17 cellular contexts compared by ENCODE assay signal in genomic region chr17:1196946-1197345, GRCh38. TPM values are rescaled to one million over a fixed set of nuclear protein-coding genes. Genes with fewer than 3 reads are reported as not detected.
DNase-seq lines count a peak whose midpoint lies in the region; ATAC-seq and TF ChIP-seq lines count a peak whose summit lies in the region.
"Had no signal": no experiment of that assay in that cellular context is flagged by ENCODE, and none has a peak within 500 bp of the region (broad histone marks: within the 10 kb centered on the region; RNA-seq: fewer than 3 reads in every experiment).

No MANE protein-coding gene starts in this region.

- no peaks in the 10 kb centered on the region for H3K36me3 Mint-ChIP-seq in activated CD4-positive, alpha-beta T cell treated with anti-CD3 and anti-CD28 coated beads, Interleukin-2, amount 10 ng/mL, durations not matched to agents 24 days and 14 days (ENCODE audit: low read depth)
- H3K36me3 Mint-ChIP-seq in stimulated activated memory B cell treated with anti-CD40 and anti-IgM and Interleukin-4, amounts not matched to agents 10 μg/mL and 1 μg/mL and 100 μg/mL, for 72 hours, result no peaks in the 10 kb centered on the region

- H2AFZ ChIP-seq in OCI-LY7 (ENCODE audit: low read length), result no peak overlapping the region
- no peak overlapping the region for H2AFZ ChIP-seq in hepatocyte

- CTCF ChIA-PET in OCI-LY7 (lab: Charles Lee; ENCODE audit: unreplicated experiment), result interaction anchor here (1.0 to 1.7 kb wide), 2 partner anchors 9 to 74 kb away, joined by 3 to 5 read pairs; no protein-coding TSS in a partner anchor

- BruUV-seq in OCI-LY7 (replicated peaks; lab: Mats Ljungman, UMichigan), result no TSS peak

- H3K4me3 ChIP-seq in OCI-LY7 (ENCODE audit: low read depth, low read length, poor library complexity, severe bottlenecking) (peak overlapping the region; percentile 51), hepatocyte (no peak overlapping the region)
- H3K4me3 ChIP-seq: MG63, thoracic aorta had no signal

- H3K4me1 ChIP-seq in OCI-LY7 (ENCODE audit: insufficient read depth, low read length, poor library complexity, severe bottlenecking) (peaks cover 75% of the 10 kb centered on the region), hepatocyte (ENCODE audit: insufficient read depth) (peaks cover 11% of the 10 kb centered on the region)

- H3K4me3 Mint-ChIP-seq in activated CD4-positive, alpha-beta T cell treated with anti-CD3 and anti-CD28 coated beads, Interleukin-2, amount 10 ng/mL, durations not matched to agents 24 days and 14 days, result peak overlapping the region; percentile 19
- no peak overlapping the region for H3K4me3 Mint-ChIP-seq in stimulated activated memory B cell treated with anti-CD40 and anti-IgM and Interleukin-4, amounts not matched to agents 10 μg/mL and 1 μg/mL and 100 μg/mL, for 72 hours

- H3K36me3 ChIP-seq in OCI-LY7 (ENCODE audit: insufficient read depth, low read length) (peaks cover 10% of the 10 kb centered on the region; the same call in 1 of the 2 replicates), hepatocyte (replicated peaks; ENCODE audit: insufficient read depth, low read depth) (no peaks in the 10 kb centered on the region)
- H3K36me3 ChIP-seq: heart right ventricle, MG63, thoracic aorta had no signal

- H4K20me1 ChIP-seq in OCI-LY7 (ENCODE audit: insufficient read depth, low read length) (no peaks in the 10 kb centered on the region), hepatocyte (ENCODE audit: insufficient read depth, poor library complexity, severe bottlenecking) (no peaks in the 10 kb centered on the region)

- H3K9me3 Mint-ChIP-seq in activated CD4-positive, alpha-beta T cell treated with anti-CD3 and anti-CD28 coated beads, Interleukin-2, amount 10 ng/mL, durations not matched to agents 24 days and 14 days, result no peaks in the 10 kb centered on the region
- no peaks in the 10 kb centered on the region for H3K9me3 Mint-ChIP-seq in stimulated activated memory B cell treated with anti-CD40 and anti-IgM and Interleukin-4, amounts not matched to agents 10 μg/mL and 1 μg/mL and 100 μg/mL, for 72 hours

- TF ChIP-seq CTCF in OCI-LY7 (conservative IDR thresholded peaks at IDR 0.05; ENCODE audit: low read length), result no peak
- no peak for TF ChIP-seq CTCF in hepatocyte (IDR thresholded peaks at IDR 0.05; ENCODE audit: poor library complexity)

- no peak for ATAC-seq in stimulated activated memory B cell treated with anti-CD40 and anti-IgM and Interleukin-4, amounts not matched to agents 10 μg/mL and 1 μg/mL and 100 μg/mL, for 72 hours
- ATAC-seq: PC-3 had no signal

- H3K9me3 ChIP-seq in OCI-LY7 (ENCODE audit: low read length) (no peaks in the 10 kb centered on the region), hepatocyte (ENCODE audit: low read depth) (no peaks in the 10 kb centered on the region)
- H3K9me3 ChIP-seq: heart right ventricle, MG63, thoracic aorta had no signal

- peaks cover 36% of the 10 kb centered on the region for H3K4me1 Mint-ChIP-seq in activated CD4-positive, alpha-beta T cell treated with anti-CD3 and anti-CD28 coated beads, Interleukin-2, amount 10 ng/mL, durations not matched to agents 24 days and 14 days
- peaks cover 50% of the 10 kb centered on the region for H3K4me1 Mint-ChIP-seq in stimulated activated memory B cell treated with anti-CD40 and anti-IgM and Interleukin-4, amounts not matched to agents 10 μg/mL and 1 μg/mL and 100 μg/mL, for 72 hours

- H3K27me3 ChIP-seq in hepatocyte, result no peaks in the 10 kb centered on the region
- H3K27me3 ChIP-seq: heart right ventricle, MG63 had no signal

- H3K9me2 ChIP-seq in OCI-LY7 (ENCODE audit: insufficient read depth, low read length), result no peaks in the 10 kb centered on the region
- no peaks in the 10 kb centered on the region for H3K9me2 ChIP-seq in hepatocyte (replicated peaks; ENCODE audit: insufficient read depth)

- H3K27ac Mint-ChIP-seq in activated CD4-positive, alpha-beta T cell treated with anti-CD3 and anti-CD28 coated beads, Interleukin-2, amount 10 ng/mL, durations not matched to agents 24 days and 14 days, result no peak overlapping the region
- peak overlapping the region; percentile 88 for H3K27ac Mint-ChIP-seq in stimulated activated memory B cell treated with anti-CD40 and anti-IgM and Interleukin-4, amounts not matched to agents 10 μg/mL and 1 μg/mL and 100 μg/mL, for 72 hours

- POLR2A ChIA-PET in OCI-LY7 (lab: Charles Lee), result interaction anchor here (0.7 to 6.3 kb wide), 9 partner anchors 9 to 56 kb away, joined by 3 to 57 read pairs (median 13); no protein-coding TSS in a partner anchor

- intact Hi-C loops in activated CD4-positive, alpha-beta T cell treated with anti-CD3 and anti-CD28 coated beads, Interleukin-2, amount 10 ng/mL, durations not matched to agents 24 days and 14 days (cut with micrococcal nuclease), result no loop called here
- intact Hi-C loops in OCI-LY7 (cut with micrococcal nuclease; ENCODE audit: unreplicated experiment), result no loop called here

- H3K27me3 Mint-ChIP-seq in activated CD4-positive, alpha-beta T cell treated with anti-CD3 and anti-CD28 coated beads, Interleukin-2, amount 10 ng/mL, durations not matched to agents 24 days and 14 days, result peaks cover 1% of the 10 kb centered on the region
- no peaks in the 10 kb centered on the region for H3K27me3 Mint-ChIP-seq in stimulated activated memory B cell treated with anti-CD40 and anti-IgM and Interleukin-4, amounts not matched to agents 10 μg/mL and 1 μg/mL and 100 μg/mL, for 72 hours

- H3K27ac ChIP-seq in OCI-LY7 (ENCODE audit: low read depth, low read length, poor library complexity, severe bottlenecking) (peak overlapping the region; percentile 98), hepatocyte (peak overlapping the region; percentile 87)
- H3K27ac ChIP-seq: 22Rv1 had no signal

- H3K79me2 ChIP-seq in OCI-LY7 (ENCODE audit: insufficient read depth, low read depth, low read length) (peaks cover 66% of the 10 kb centered on the region), hepatocyte (no peaks in the 10 kb centered on the region)

- DNase-seq in activated CD4-positive, alpha-beta T cell treated with anti-CD3 and anti-CD28 coated beads, Interleukin-2, amount 10 ng/mL, durations not matched to agents 24 days and 14 days, result no peak
- DNase-seq in activated CD4-positive, alpha-beta T cell treated with anti-CD3 and anti-CD28 coated beads for 4 hours, result no peak
- DNase-seq in OCI-LY7 (ENCODE audit: low spot score) (no peak), hepatocyte (ENCODE audit: low spot score) (no peak), superior temporal gyrus (ENCODE audit: extremely low spot score) (no peak), hepatic stellate cell (ENCODE audit: low spot score) (no peak), NAMALWA (ENCODE audit: low spot score) (no peak)
- DNase-seq: activated effector memory CD4-positive, alpha-beta T cell treated with anti-CD3 and anti-CD28 coated beads, Interleukin-2, amount 50 U/mL, for 16 hours; DMS79; heart right ventricle; MG63; NCI-H1930; NCI-H510A; PC-3 had no signal

- 94% methylated on average over 14 of the region's 14 CpGs for WGBS in hepatocyte (ENCODE audit: low lambda C conversion rate, missing lambda C conversion rate)

- H3K4me2 ChIP-seq in OCI-LY7 (ENCODE audit: low read length), result peak overlapping the region; percentile 83
- H3K4me2 ChIP-seq in hepatocyte, result no peak overlapping the region

RNA-seq across cellular contexts. Expression of gene ABR, which starts 17.2 kb away (rescaled TPM):
- 58.9 and 66.4 TPM in 2 replicates for total RNA-seq in activated CD4-positive, alpha-beta T cell treated with anti-CD3 and anti-CD28 coated beads, Interleukin-2, amount 10 ng/mL, durations not matched to agents 24 days and 14 days
- total RNA-seq in OCI-LY7 (2014; rRNA removed; shearing (Covaris generic)), result 153 and 164 TPM in 2 replicates
- total RNA-seq in OCI-LY7 (2022) (181 and 199 TPM in 2 replicates), hepatocyte (51.5 and 130 TPM in 2 replicates)
- 26.8 and 29.5 TPM in 2 replicates for polyA plus RNA-seq in hepatocyte
